In the genomic region with DNA sequence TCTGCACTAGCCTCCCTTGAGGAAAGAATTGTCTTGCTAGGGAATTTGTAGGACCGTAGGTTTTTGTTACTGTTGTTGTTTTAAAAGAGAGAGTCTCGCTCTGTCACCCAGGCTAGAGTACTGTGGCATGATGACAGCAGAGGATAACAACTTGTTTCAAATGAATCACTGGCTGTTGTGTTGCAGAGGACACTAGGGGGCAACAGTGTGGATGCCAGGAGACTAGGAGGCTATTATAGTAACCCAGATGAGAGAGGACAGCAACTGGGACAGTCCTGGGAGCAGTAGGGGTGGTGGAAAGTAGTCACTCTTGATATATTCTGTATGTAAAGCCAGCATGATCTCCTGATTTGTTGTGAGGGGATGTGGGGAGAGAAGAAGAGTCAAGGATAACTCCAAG, we compare ENCODE assay signal across 8 cellular contexts. TPM values are rescaled to one million over a fixed set of nuclear protein-coding genes. Genes with fewer than 3 reads are reported as not detected.
A peak's percentile ranks its signal among the peaks of the same experiment; 100 is the strongest.
DNase-seq lines count a peak whose midpoint lies in the region; ATAC-seq, FAIRE-seq and TF ChIP-seq lines count a peak whose summit lies in the region.

No MANE protein-coding gene starts in this region.

- no peaks in the 10 kb centered on the region for H3K9me2 ChIP-seq in PC-3 (replicated peaks; ENCODE audit: low read length)

- H2AFZ ChIP-seq in PC-3 (ENCODE audit: low read length), result peak overlapping the region; percentile 26; the same call in 1 of the 2 replicates

- H3K4me1 ChIP-seq in PC-3 (ENCODE audit: insufficient read depth, low read length), result peaks cover 47% of the 10 kb centered on the region

- BruUV-seq in PC-3 (replicated peaks; lab: Mats Ljungman, UMichigan), result no TSS peak

- no peak for FAIRE-seq in GM12892 (lab: Jason Lieb, UNC)

- no peaks in the 10 kb centered on the region for H3K9me3 ChIP-seq in PC-3 (ENCODE audit: low read length)

- H3K9ac ChIP-seq in PC-3 (ENCODE audit: low read length), result no peak overlapping the region

- CTCF ChIA-PET in PC-3 (lab: Charles Lee), result no interaction called here

- no peaks in the 10 kb centered on the region for H3K27me3 ChIP-seq in PC-3 (ENCODE audit: low read length)

- ATAC-seq in GM21825 (IDR thresholded peaks at IDR 0.05; ENCODE audit: unreplicated experiment) (peak; percentile 80), PC-3 (peak; percentile 12; the same call in 1 of the 2 replicates), GM21528 (IDR thresholded peaks at IDR 0.05; ENCODE audit: low FRiP score, unreplicated experiment) (no peak)

- H3K4me2 ChIP-seq in PC-3 (ENCODE audit: low read length), result no peak overlapping the region

- intact Hi-C loops in PC-3 (cut with micrococcal nuclease), result loop anchor here (5.0 kb wide), 2 partner anchors 94 to 114 kb away; no protein-coding TSS in a partner anchor

- H3F3A ChIP-seq in PC-3 (ENCODE audit: low read length, unreplicated experiment), result no peaks in the 10 kb centered on the region

- no peak overlapping the region for H3K27ac ChIP-seq in PC-3 (ENCODE audit: low read length)

- DNase-seq in ELR (ENCODE audit: low read depth) (peak; percentile 75), PC-3 (peak; percentile 56), glomerular visceral epithelial cell (ENCODE audit: extremely low spot score) (peak; percentile 29), NCI-H1092 (lab: John Stamatoyannopoulos, UW) (no peak), GM12892 (ENCODE audit: insufficient read length) (no peak), MV-4-11 (lab: John Stamatoyannopoulos, UW) (no peak)

- no peaks in the 10 kb centered on the region for H3K36me3 ChIP-seq in PC-3 (ENCODE audit: low read depth, low read length)

- POLR2A ChIA-PET in PC-3 (lab: Charles Lee; ENCODE audit: unreplicated experiment), result interaction anchor here (0.7 kb wide), 1 partner anchor 41 kb away, joined by 3 read pairs; no protein-coding TSS in a partner anchor

- peak; percentile 62 for TF ChIP-seq CTCF in PC-3 (conservative IDR thresholded peaks at IDR 0.05; ENCODE audit: low read depth, low read length)

- no peaks in the 10 kb centered on the region for H4K20me1 ChIP-seq in PC-3 (ENCODE audit: low read length)

- H3K79me2 ChIP-seq in PC-3 (ENCODE audit: low read length), result no peaks in the 10 kb centered on the region

- TF ChIP-seq POLR2A in GM12892 (IDR thresholded peaks at IDR 0.05; ENCODE audit: low read depth, low read length), result no peak

- H3K4me3 ChIP-seq in PC-3 (ENCODE audit: low read length), result no peak overlapping the region

RNA-seq across cellular contexts. Expression of a gene that starts 41.8 kb away (rescaled TPM):
- 9.4 and 18.3 TPM in 2 replicates for total RNA-seq in PC-3 (2014; rRNA removed)
- not detected for polyA plus RNA-seq in GM12892 (2012; ENCODE audit: missing spikeins)

RNA-seq across cellular contexts. Expression of a gene that starts 51.0 kb away (rescaled TPM):
- 0.04 and 0.12 TPM in 2 replicates for total RNA-seq in PC-3 (2014; rRNA removed)
- polyA plus RNA-seq in GM12892 (2012; ENCODE audit: missing spikeins), result not detected

Comparison
In these comparisons a context has a peak if more than half of its experiments do, and no peak if none do; other contexts are left out.
1. DNase-seq: peak in ELR (single experiment), PC-3 (single experiment) and glomerular visceral epithelial cell (single experiment); none in NCI-H1092 (single experiment), GM12892 (single experiment) and MV-4-11 (single experiment).